In the genomic region with DNA sequence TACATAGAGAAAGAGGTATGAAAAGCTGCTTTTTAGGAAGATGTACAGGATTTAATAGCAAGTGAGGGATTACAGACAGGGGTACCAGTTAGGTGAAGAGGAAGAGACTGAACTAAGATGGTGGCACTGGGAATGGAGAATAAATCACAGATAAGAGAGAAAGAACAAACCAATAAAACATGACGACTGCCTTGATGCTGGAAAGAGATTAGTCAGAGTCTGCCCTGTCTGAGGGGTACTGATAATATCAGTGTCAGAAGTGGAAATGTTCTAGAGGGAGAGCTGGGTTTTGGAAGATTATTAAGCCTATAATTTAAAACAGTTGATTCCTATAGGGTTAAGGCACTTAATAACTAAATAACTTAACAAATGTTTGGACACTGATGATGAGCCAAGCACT, we compare ENCODE assay signal across 1 cellular context.
TF ChIP-seq lines count a peak whose summit lies in the region.

No MANE protein-coding gene starts in this region.

TF ChIP-seq in SK-N-SH treated with all-trans-retinoic acid at 6 μM for 48 hours, 23 proteins besides CTCF, POLR2A, EP300 and RAD21 (continued from another document):
- TF ChIP-seq, protein P1, sequence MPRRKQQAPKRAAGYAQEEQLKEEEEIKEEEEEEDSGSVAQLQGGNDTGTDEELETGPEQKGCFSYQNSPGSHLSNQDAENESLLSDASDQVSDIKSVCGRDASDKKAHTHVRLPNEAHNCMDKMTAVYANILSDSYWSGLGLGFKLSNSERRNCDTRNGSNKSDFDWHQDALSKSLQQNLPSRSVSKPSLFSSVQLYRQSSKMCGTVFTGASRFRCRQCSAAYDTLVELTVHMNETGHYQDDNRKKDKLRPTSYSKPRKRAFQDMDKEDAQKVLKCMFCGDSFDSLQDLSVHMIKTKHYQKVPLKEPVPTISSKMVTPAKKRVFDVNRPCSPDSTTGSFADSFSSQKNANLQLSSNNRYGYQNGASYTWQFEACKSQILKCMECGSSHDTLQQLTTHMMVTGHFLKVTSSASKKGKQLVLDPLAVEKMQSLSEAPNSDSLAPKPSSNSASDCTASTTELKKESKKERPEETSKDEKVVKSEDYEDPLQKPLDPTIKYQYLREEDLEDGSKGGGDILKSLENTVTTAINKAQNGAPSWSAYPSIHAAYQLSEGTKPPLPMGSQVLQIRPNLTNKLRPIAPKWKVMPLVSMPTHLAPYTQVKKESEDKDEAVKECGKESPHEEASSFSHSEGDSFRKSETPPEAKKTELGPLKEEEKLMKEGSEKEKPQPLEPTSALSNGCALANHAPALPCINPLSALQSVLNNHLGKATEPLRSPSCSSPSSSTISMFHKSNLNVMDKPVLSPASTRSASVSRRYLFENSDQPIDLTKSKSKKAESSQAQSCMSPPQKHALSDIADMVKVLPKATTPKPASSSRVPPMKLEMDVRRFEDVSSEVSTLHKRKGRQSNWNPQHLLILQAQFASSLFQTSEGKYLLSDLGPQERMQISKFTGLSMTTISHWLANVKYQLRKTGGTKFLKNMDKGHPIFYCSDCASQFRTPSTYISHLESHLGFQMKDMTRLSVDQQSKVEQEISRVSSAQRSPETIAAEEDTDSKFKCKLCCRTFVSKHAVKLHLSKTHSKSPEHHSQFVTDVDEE (CRISPR knock-in tag; IDR thresholded peaks at IDR 0.05), result no peak
- TF ChIP-seq ESRRG (CRISPR knock-in tag; IDR thresholded peaks at IDR 0.05) (no peak), ZFP3 (CRISPR knock-in tag; IDR thresholded peaks at IDR 0.05) (no peak), GLIS3 (CRISPR knock-in tag; IDR thresholded peaks at IDR 0.05) (no peak)
